16 cellular contexts compared by ENCODE assay signal in genomic region chr4:190040873-190041272, GRCh38. TPM values are rescaled to one million over a fixed set of nuclear protein-coding genes. Genes with fewer than 3 reads are reported as not detected.
"Had no signal": no experiment of that assay in that cellular context is flagged by ENCODE, and none has a peak within 500 bp of the region (broad histone marks: within the 10 kb centered on the region; RNA-seq: fewer than 3 reads in every experiment).

No MANE protein-coding gene starts in this region.

RNA-seq across cellular contexts. Expression of gene FRG2, which starts 13.8 kb away (rescaled TPM):
- total RNA-seq: stomach, subcutaneous adipose tissue, suprapubic skin, temporal lobe, thoracic aorta, thyroid gland, tibial nerve, transverse colon, upper lobe of left lung, upper lobe of right lung, ureter, urinary bladder, uterus, vagina had no signal
- polyA plus RNA-seq: stomach, thymus, urinary bladder had no signal

RNA-seq across cellular contexts. Expression of gene DBET, which starts 23.4 kb away (rescaled TPM):
- total RNA-seq: stomach, subcutaneous adipose tissue, suprapubic skin, temporal lobe, testis, thoracic aorta, thyroid gland, tibial nerve, transverse colon, upper lobe of left lung, upper lobe of right lung, urinary bladder, uterus, vagina had no signal
- polyA plus RNA-seq: stomach, thymus, urinary bladder had no signal
